18 cellular contexts compared by ENCODE assay signal in genomic region chr14:23080474-23080873, GRCh38. TPM values are rescaled to one million over a fixed set of nuclear protein-coding genes. Genes with fewer than 3 reads are reported as not detected.
DNase-seq lines count a peak whose midpoint lies in the region; FAIRE-seq and TF ChIP-seq lines count a peak whose summit lies in the region.
"Had no signal": no experiment of that assay in that cellular context is flagged by ENCODE, and none has a peak within 500 bp of the region (broad histone marks: within the 10 kb centered on the region; RNA-seq: fewer than 3 reads in every experiment).

No MANE protein-coding gene starts in this region.

- TF ChIP-seq CTCF in astrocyte (IDR thresholded peaks at IDR 0.05; ENCODE audit: insufficient read depth, low read depth, low read length) = no peak
- no peak for TF ChIP-seq CTCF in osteoblast (IDR thresholded peaks at IDR 0.05; ENCODE audit: extremely low read depth, low read depth, low read length)
- no peak for TF ChIP-seq CTCF in GM20000 (IDR thresholded peaks at IDR 0.05; ENCODE audit: extremely low read depth, missing control alignments)

- intact Hi-C loops in activated CD4-positive, alpha-beta T cell treated with anti-CD3 and anti-CD28 coated beads, Interleukin-2, amount 10 ng/mL, durations not matched to agents 24 days and 14 days (cut with micrococcal nuclease) = no loop called here

- peaks cover 2% of the 10 kb centered on the region for H3K4me1 Mint-ChIP-seq in activated CD4-positive, alpha-beta T cell treated with anti-CD3 and anti-CD28 coated beads, Interleukin-2, amount 10 ng/mL, durations not matched to agents 24 days and 14 days
- peaks cover 31% of the 10 kb centered on the region for H3K4me1 Mint-ChIP-seq in astrocyte (ENCODE audit: low read depth, unreplicated experiment)

- in situ Hi-C loops in GM23248 (cut with MboI) = no loop called here

- H3K27ac Mint-ChIP-seq in activated CD4-positive, alpha-beta T cell treated with anti-CD3 and anti-CD28 coated beads, Interleukin-2, amount 10 ng/mL, durations not matched to agents 24 days and 14 days = peak overlapping the region; percentile 4
- H3K27ac Mint-ChIP-seq in astrocyte (ENCODE audit: unreplicated experiment) = peak overlapping the region; percentile 73

- WGBS in GM23248 (ENCODE audit: low coverage in 1 of 2, low lambda C conversion rate in 2 of 2, missing lambda C conversion rate in 2 of 2), 2 experiments = 86 to 95% methylated on average over 1 of the region's 1 CpG

- H3K36me3 Mint-ChIP-seq in activated CD4-positive, alpha-beta T cell treated with anti-CD3 and anti-CD28 coated beads, Interleukin-2, amount 10 ng/mL, durations not matched to agents 24 days and 14 days (ENCODE audit: low read depth) = peaks cover 70% of the 10 kb centered on the region
- H3K36me3 Mint-ChIP-seq in astrocyte (ENCODE audit: low read depth, unreplicated experiment) = peaks cover 14% of the 10 kb centered on the region

- H3K4me2 ChIP-seq in GM23248 (ENCODE audit: unreplicated experiment) (peak overlapping the region; percentile 50), astrocyte (ENCODE audit: low read length) (no peak overlapping the region), osteoblast (ENCODE audit: insufficient read depth, low read length) (peak overlapping the region; percentile 63)

- H3K4me3 ChIP-seq in GM23248 (no peak overlapping the region), astrocyte (ENCODE audit: insufficient read depth, low read depth, low read length) (no peak overlapping the region), osteoblast (ENCODE audit: insufficient read depth, low read length) (no peak overlapping the region)
- H3K4me3 ChIP-seq: adrenal gland, pancreas, tibial artery had no signal

- DNase-seq in activated CD4-positive, alpha-beta T cell treated with anti-CD3 and anti-CD28 coated beads, Interleukin-2, amount 10 ng/mL, durations not matched to agents 24 days and 14 days = no peak
- no peak for DNase-seq in activated CD4-positive, alpha-beta T cell treated with anti-CD3 and anti-CD28 coated beads for 4 hours
- DNase-seq in GM23248 (no peak), astrocyte (ENCODE audit: low read depth) (no peak), osteoblast (ENCODE audit: insufficient read length, low spot score, missing footprints) (no peak), midbrain (lab: John Stamatoyannopoulos, UW) (no peak), GM20000 (ENCODE audit: low spot score) (no peak), SKM-1 treated with dmso at 0.1 percent for 144 hours (lab: John Stamatoyannopoulos, UW; ENCODE audit: unreplicated experiment) (no peak)
- DNase-seq: 8988T; adrenal gland; left cardiac atrium; NCI-H774; pancreas; stimulated activated CD4-positive, alpha-beta T cell treated with anti-CD3 and anti-CD28 coated beads, Interleukin-2, amount 100 ng/mL, for 48 hours; SW 1271 had no signal

- H3K27me3 Mint-ChIP-seq in activated CD4-positive, alpha-beta T cell treated with anti-CD3 and anti-CD28 coated beads, Interleukin-2, amount 10 ng/mL, durations not matched to agents 24 days and 14 days = no peaks in the 10 kb centered on the region
- H3K27me3 Mint-ChIP-seq in astrocyte (ENCODE audit: low read depth, unreplicated experiment) = no peaks in the 10 kb centered on the region

- peak overlapping the region; percentile 79 for H3K9ac ChIP-seq in GM23248
- peak overlapping the region; percentile 58 for H3K9ac ChIP-seq in astrocyte (ENCODE audit: low read length)

- H3K4me3 Mint-ChIP-seq in activated CD4-positive, alpha-beta T cell treated with anti-CD3 and anti-CD28 coated beads, Interleukin-2, amount 10 ng/mL, durations not matched to agents 24 days and 14 days = no peak overlapping the region
- no peak overlapping the region for H3K4me3 Mint-ChIP-seq in astrocyte (ENCODE audit: unreplicated experiment)

- peaks cover 74% of the 10 kb centered on the region for H3K36me3 ChIP-seq in GM23248 (ENCODE audit: low read depth)
- peaks cover 54% of the 10 kb centered on the region for H3K36me3 ChIP-seq in astrocyte (ENCODE audit: insufficient read depth, low read length)
- H3K36me3 ChIP-seq in osteoblast (ENCODE audit: insufficient read depth, low read length) = peaks cover 73% of the 10 kb centered on the region

- H3K27me3 ChIP-seq in GM23248 (replicated peaks; ENCODE audit: insufficient read depth) (no peaks in the 10 kb centered on the region), astrocyte (ENCODE audit: insufficient read depth, low read length) (no peaks in the 10 kb centered on the region), osteoblast (ENCODE audit: insufficient read depth, low read length) (no peaks in the 10 kb centered on the region)
- H3K27me3 ChIP-seq: adrenal gland, pancreas, tibial artery had no signal

- H3K9me3 Mint-ChIP-seq in activated CD4-positive, alpha-beta T cell treated with anti-CD3 and anti-CD28 coated beads, Interleukin-2, amount 10 ng/mL, durations not matched to agents 24 days and 14 days = no peaks in the 10 kb centered on the region
- H3K9me3 Mint-ChIP-seq in astrocyte (ENCODE audit: unreplicated experiment) = no peaks in the 10 kb centered on the region

- H4K20me1 ChIP-seq in GM23248 (ENCODE audit: insufficient read depth) (no peaks in the 10 kb centered on the region), astrocyte (ENCODE audit: insufficient read depth, low read length) (peaks cover 13% of the 10 kb centered on the region), osteoblast (ENCODE audit: insufficient read depth, low read length) (peaks cover under 1% of the 10 kb centered on the region)

- no peak for FAIRE-seq in astrocyte (lab: Jason Lieb, UNC)
- FAIRE-seq: pancreas had no signal

- H3K27ac ChIP-seq in GM23248 (peak overlapping the region; percentile 96), astrocyte (ENCODE audit: low read depth, low read length) (peak overlapping the region; percentile 76), osteoblast (ENCODE audit: low read depth, low read length) (peak overlapping the region; percentile 90)
- H3K27ac ChIP-seq: C4-2B, pancreas had no signal

- H2AFZ ChIP-seq in GM23248 = no peak overlapping the region
- H2AFZ ChIP-seq in astrocyte (ENCODE audit: low read depth, low read length) = no peak overlapping the region
- no peak overlapping the region for H2AFZ ChIP-seq in osteoblast (ENCODE audit: low read length)

- H3F3A ChIP-seq in GM23248 (ENCODE audit: insufficient read depth) = peaks cover 63% of the 10 kb centered on the region

- no peaks in the 10 kb centered on the region for H3K9me3 ChIP-seq in GM23248 (ENCODE audit: low read depth)
- no peaks in the 10 kb centered on the region for H3K9me3 ChIP-seq in astrocyte (ENCODE audit: insufficient read depth, low read depth, low read length)
- H3K9me3 ChIP-seq in osteoblast (ENCODE audit: low read depth, low read length) = no peaks in the 10 kb centered on the region
- H3K9me3 ChIP-seq: adrenal gland, pancreas, tibial artery had no signal

- no peaks in the 10 kb centered on the region for H3K9me2 ChIP-seq in GM23248 (ENCODE audit: insufficient read depth)

- peaks cover 67% of the 10 kb centered on the region for H3K79me2 ChIP-seq in GM23248 (ENCODE audit: insufficient read depth)
- H3K79me2 ChIP-seq in astrocyte (ENCODE audit: insufficient read depth, low read length) = peaks cover 22% of the 10 kb centered on the region
- peaks cover 40% of the 10 kb centered on the region for H3K79me2 ChIP-seq in osteoblast (ENCODE audit: insufficient read depth, low read length)

- peaks cover 50% of the 10 kb centered on the region for H3K4me1 ChIP-seq in GM23248 (ENCODE audit: insufficient read depth)
- H3K4me1 ChIP-seq in astrocyte (ENCODE audit: insufficient read depth, low read length) = peaks cover 30% of the 10 kb centered on the region
- peaks cover 52% of the 10 kb centered on the region for H3K4me1 ChIP-seq in osteoblast (ENCODE audit: insufficient read depth, low read length)
- H3K4me1 ChIP-seq: pancreas had no signal

RNA-seq across cellular contexts. Expression of gene ACIN1, which starts 14.5 kb away (rescaled TPM):
- 221 and 224 TPM in 2 replicates for total RNA-seq in activated CD4-positive, alpha-beta T cell treated with anti-CD3 and anti-CD28 coated beads, Interleukin-2, amount 10 ng/mL, durations not matched to agents 24 days and 14 days
- 61.0 and 63.7 TPM in 2 replicates for total RNA-seq in GM23248 (2014; rRNA removed; shearing (Covaris generic))
- polyA plus RNA-seq in GM23248 (2016; fragmentation: Nextera tagmentation; extraction: Ambion mirVana) = 28.8 and 35.5 TPM in 2 replicates
- 186 and 208 TPM in 2 replicates for total RNA-seq in astrocyte
- total RNA-seq in osteoblast = 90.5 and 103 TPM in 2 replicates

RNA-seq across cellular contexts. Expression of gene C14orf119, which starts 14.8 kb away (rescaled TPM):
- 50.9 and 54.3 TPM in 2 replicates for total RNA-seq in activated CD4-positive, alpha-beta T cell treated with anti-CD3 and anti-CD28 coated beads, Interleukin-2, amount 10 ng/mL, durations not matched to agents 24 days and 14 days
- total RNA-seq in GM23248 (2014; rRNA removed; shearing (Covaris generic)) = 48.7 and 55.5 TPM in 2 replicates
- polyA plus RNA-seq in GM23248 (2016; fragmentation: Nextera tagmentation; extraction: Ambion mirVana) = 157 and 166 TPM in 2 replicates
- 79.5 and 83.9 TPM in 2 replicates for total RNA-seq in astrocyte
- total RNA-seq in osteoblast = 41.5 and 43.1 TPM in 2 replicates

RNA-seq across cellular contexts. Expression of gene CDH24, which starts 23.2 kb away (rescaled TPM):
- 1.6 and 1.7 TPM in 2 replicates for total RNA-seq in activated CD4-positive, alpha-beta T cell treated with anti-CD3 and anti-CD28 coated beads, Interleukin-2, amount 10 ng/mL, durations not matched to agents 24 days and 14 days
- 3.8 and 5.6 TPM in 2 replicates for total RNA-seq in GM23248 (2014; rRNA removed; shearing (Covaris generic))
- polyA plus RNA-seq in GM23248 (2016; fragmentation: Nextera tagmentation; extraction: Ambion mirVana) = 1.0 and 1.5 TPM in 2 replicates
- total RNA-seq in astrocyte (17.4 and 22.2 TPM in 2 replicates), osteoblast (3.3 and 3.5 TPM in 2 replicates)

RNA-seq across cellular contexts. Expression of gene CIROP, which starts 24.3 kb away (rescaled TPM):
- total RNA-seq in activated CD4-positive, alpha-beta T cell treated with anti-CD3 and anti-CD28 coated beads, Interleukin-2, amount 10 ng/mL, durations not matched to agents 24 days and 14 days = not detected in 2 replicates
- not detected in 2 replicates for total RNA-seq in GM23248 (2014; rRNA removed; shearing (Covaris generic))
- 0.09 TPM in 1 of 2 replicates, not detected in the other for polyA plus RNA-seq in GM23248 (2016; fragmentation: Nextera tagmentation; extraction: Ambion mirVana)
- total RNA-seq in astrocyte = not detected in 2 replicates
- total RNA-seq in osteoblast = under 0.01 TPM in 1 of 2 replicates, not detected in the other
- total RNA-seq: adrenal gland, Daoy, left cardiac atrium, pancreas had no signal
- polyA plus RNA-seq: adrenal gland, pancreas had no signal

RNA-seq across cellular contexts. Expression of gene PSMB11, which starts 38.5 kb away (rescaled TPM):
- not detected in 2 replicates for total RNA-seq in activated CD4-positive, alpha-beta T cell treated with anti-CD3 and anti-CD28 coated beads, Interleukin-2, amount 10 ng/mL, durations not matched to agents 24 days and 14 days
- total RNA-seq in GM23248 (2014; rRNA removed; shearing (Covaris generic)) = not detected in 2 replicates
- polyA plus RNA-seq in GM23248 (2016; fragmentation: Nextera tagmentation; extraction: Ambion mirVana) = not detected in 2 replicates
- not detected in 2 replicates for total RNA-seq in astrocyte
- not detected in 2 replicates for total RNA-seq in osteoblast
- total RNA-seq: adrenal gland, Daoy, left cardiac atrium, pancreas had no signal
- polyA plus RNA-seq: adrenal gland had no signal
